30 cellular contexts compared by ENCODE assay signal in genomic region chr4:32735856-32736590, GRCh38.
"Had no signal": no experiment of that assay in that cellular context is flagged by ENCODE, and none has a peak within 500 bp of the region (broad histone marks: within the 10 kb centered on the region; RNA-seq: fewer than 3 reads in every experiment).

No MANE protein-coding gene starts in this region.

- H3K27me3 ChIP-seq: ascending aorta, brain microvascular endothelial cell, heart left ventricle, ovary, sigmoid colon, upper lobe of left lung, vagina had no signal

- H3K36me3 ChIP-seq: ascending aorta, brain microvascular endothelial cell, heart left ventricle, ovary, sigmoid colon, upper lobe of left lung, vagina had no signal

- H3K9me3 ChIP-seq: ascending aorta, heart left ventricle, ovary, sigmoid colon, upper lobe of left lung, vagina had no signal

- H3K9me3 Mint-ChIP-seq: nephron progenitor cell had no signal

- H3K4me1 ChIP-seq: ascending aorta, heart left ventricle, sigmoid colon, upper lobe of left lung, vagina had no signal

- H3K4me1 Mint-ChIP-seq: activated CD4-positive, alpha-beta memory T cell treated with anti-CD3 and anti-CD28 coated beads, Interleukin-2, amount 10 ng/mL, durations not matched to agents 7 days and 5 days; activated naive CD4-positive, alpha-beta T cell treated with anti-CD3 and anti-CD28 coated beads, Interleukin-2, amount 10 ng/mL, durations not matched to agents 7 days and 5 days; activated naive CD8-positive, alpha-beta T cell treated with anti-CD3 and anti-CD28 coated beads, Interleukin-2, amount 10 ng/mL, durations not matched to agents 7 days and 5 days; naive B cell; nephron progenitor cell; stimulated activated effector memory CD8-positive, alpha-beta T cell treated with anti-CD3 and anti-CD28 coated beads, Interleukin-12 subunit alpha, Interleukin-12 subunit beta, amount 100 ng/mL, for 72 hours; stimulated activated naive CD8-positive, alpha-beta T cell treated with anti-CD3 and anti-CD28 coated beads, Interleukin-15, amount 100 ng/mL, for 72 hours had no signal

- H3K4me3 ChIP-seq: ascending aorta, heart left ventricle, ovary, sigmoid colon, upper lobe of left lung, vagina had no signal

- DNase-seq: activated CD4-positive, alpha-beta memory T cell treated with anti-CD3 and anti-CD28 coated beads, Interleukin-2, amount 10 ng/mL, durations not matched to agents 7 days and 5 days; activated CD4-positive, alpha-beta T cell treated with anti-CD3 and anti-CD28 coated beads for 48 hours; activated CD8-positive, alpha-beta memory T cell treated with anti-CD3 and anti-CD28 coated beads, Interleukin-2, amount 50 U/mL, for 48 hours; activated gamma-delta T cell; activated naive CD4-positive, alpha-beta T cell treated with anti-CD3 and anti-CD28 coated beads, Interleukin-2, amount 10 ng/mL, durations not matched to agents 7 days and 5 days; activated naive CD8-positive, alpha-beta T cell treated with anti-CD3 and anti-CD28 coated beads, Interleukin-2, amount 10 ng/mL, durations not matched to agents 7 days and 5 days; activated T-cell treated with anti-CD3 and anti-CD28 coated beads, Interleukin-2, amount 50 U/mL, for 24 hours; brain microvascular endothelial cell; foreskin fibroblast; heart left ventricle; hypothalamus; kidney glomerular epithelial cell; left ventricle myocardium superior; naive B cell; nephron progenitor cell; ovary; retina; sigmoid colon; small intestine; stimulated activated CD4-positive, alpha-beta T cell treated with anti-CD3 and anti-CD28 coated beads, Interleukin-4, amount 100 ng/mL, for 24 hours; stimulated activated naive CD8-positive, alpha-beta T cell treated with anti-CD3 and anti-CD28 coated beads, Interleukin-15, amount 100 ng/mL, for 72 hours; substantia nigra; T-helper 9 cell; upper lobe of left lung had no signal

- H3K27ac Mint-ChIP-seq: activated CD4-positive, alpha-beta memory T cell treated with anti-CD3 and anti-CD28 coated beads, Interleukin-2, amount 10 ng/mL, durations not matched to agents 7 days and 5 days; activated naive CD4-positive, alpha-beta T cell treated with anti-CD3 and anti-CD28 coated beads, Interleukin-2, amount 10 ng/mL, durations not matched to agents 7 days and 5 days; activated naive CD8-positive, alpha-beta T cell treated with anti-CD3 and anti-CD28 coated beads, Interleukin-2, amount 10 ng/mL, durations not matched to agents 7 days and 5 days; activated T-cell treated with anti-CD3 and anti-CD28 coated beads, Interleukin-2, amount 50 U/mL, for 24 hours; progenitor cell of endocrine pancreas; stimulated activated effector memory CD8-positive, alpha-beta T cell treated with anti-CD3 and anti-CD28 coated beads, Interleukin-12 subunit alpha, Interleukin-12 subunit beta, amount 100 ng/mL, for 72 hours; stimulated activated naive CD8-positive, alpha-beta T cell treated with anti-CD3 and anti-CD28 coated beads, Interleukin-15, amount 100 ng/mL, for 72 hours had no signal

- ATAC-seq: esophagus mucosa; heart left ventricle; left ventricle myocardium superior; stimulated activated effector memory CD8-positive, alpha-beta T cell treated with anti-CD3 and anti-CD28 coated beads, Interleukin-12 subunit alpha, Interleukin-12 subunit beta, amount 100 ng/mL, for 72 hours; stimulated activated naive CD8-positive, alpha-beta T cell treated with anti-CD3 and anti-CD28 coated beads, Interleukin-15, amount 100 ng/mL, for 72 hours had no signal

- H3K27me3 Mint-ChIP-seq: activated CD4-positive, alpha-beta memory T cell treated with anti-CD3 and anti-CD28 coated beads, Interleukin-2, amount 10 ng/mL, durations not matched to agents 7 days and 5 days; activated naive CD4-positive, alpha-beta T cell treated with anti-CD3 and anti-CD28 coated beads, Interleukin-2, amount 10 ng/mL, durations not matched to agents 7 days and 5 days; activated naive CD8-positive, alpha-beta T cell treated with anti-CD3 and anti-CD28 coated beads, Interleukin-2, amount 10 ng/mL, durations not matched to agents 7 days and 5 days; activated T-cell treated with anti-CD3 and anti-CD28 coated beads, Interleukin-2, amount 50 U/mL, for 24 hours; naive B cell; progenitor cell of endocrine pancreas; stimulated activated naive CD8-positive, alpha-beta T cell treated with anti-CD3 and anti-CD28 coated beads, Interleukin-15, amount 100 ng/mL, for 72 hours had no signal

- H3K36me3 Mint-ChIP-seq: activated naive CD4-positive, alpha-beta T cell treated with anti-CD3 and anti-CD28 coated beads, Interleukin-2, amount 10 ng/mL, durations not matched to agents 7 days and 5 days; activated naive CD8-positive, alpha-beta T cell treated with anti-CD3 and anti-CD28 coated beads, Interleukin-2, amount 10 ng/mL, durations not matched to agents 7 days and 5 days; naive B cell; stimulated activated effector memory CD8-positive, alpha-beta T cell treated with anti-CD3 and anti-CD28 coated beads, Interleukin-12 subunit alpha, Interleukin-12 subunit beta, amount 100 ng/mL, for 72 hours had no signal

- H3K4me3 Mint-ChIP-seq: activated CD4-positive, alpha-beta memory T cell treated with anti-CD3 and anti-CD28 coated beads, Interleukin-2, amount 10 ng/mL, durations not matched to agents 7 days and 5 days; activated naive CD4-positive, alpha-beta T cell treated with anti-CD3 and anti-CD28 coated beads, Interleukin-2, amount 10 ng/mL, durations not matched to agents 7 days and 5 days; activated naive CD8-positive, alpha-beta T cell treated with anti-CD3 and anti-CD28 coated beads, Interleukin-2, amount 10 ng/mL, durations not matched to agents 7 days and 5 days; activated T-cell treated with anti-CD3 and anti-CD28 coated beads, Interleukin-2, amount 50 U/mL, for 24 hours; naive B cell; nephron progenitor cell; stimulated activated effector memory CD8-positive, alpha-beta T cell treated with anti-CD3 and anti-CD28 coated beads, Interleukin-12 subunit alpha, Interleukin-12 subunit beta, amount 100 ng/mL, for 72 hours; stimulated activated naive CD8-positive, alpha-beta T cell treated with anti-CD3 and anti-CD28 coated beads, Interleukin-15, amount 100 ng/mL, for 72 hours had no signal

- H3K27ac ChIP-seq: ascending aorta, brain microvascular endothelial cell, heart left ventricle, ovary, sigmoid colon, upper lobe of left lung, vagina, VCaP had no signal
